In genomic region chr19:55640577-55641375, GRCh38 we compare ENCODE assay signal across 8 cellular contexts. TPM values are rescaled to one million over a fixed set of nuclear protein-coding genes. Genes with fewer than 3 reads are reported as not detected.
DNase-seq lines count a peak whose midpoint lies in the region; ATAC-seq and TF ChIP-seq lines count a peak whose summit lies in the region.

Gene ZNF580, plus strand, starts transcription at chr19:55641002. Its CDS starts 1,507 bp downstream, at chr19:55642509.

- CTCF ChIA-PET in activated CD8-positive, alpha-beta memory T cell treated with anti-CD3 and anti-CD28 coated beads, Interleukin-2, amount 10 ng/mL, durations not matched to agents 7 days and 5 days (lab: Charles Lee): interaction anchor here (1.0 to 10.5 kb wide), 5 partner anchors 8 to 137 kb away, joined by 4 to 104 read pairs (median 5); partner anchors contain the start of genes U2AF2 and ZNF865

- peak within 1 kb of the TSS; percentile 94 for H2BK120ac ChIP-seq in mesenchymal stem cell (ENCODE audit: low read depth, low read length)

- H3K27me3 ChIP-seq in GM23248 (replicated peaks; ENCODE audit: insufficient read depth) (no peaks in the 10 kb centered on the region), mesenchymal stem cell (ENCODE audit: control insufficient read depth in 1 of 2, insufficient read depth in 1 of 2, low read length in 2 of 2) (no peaks in the 10 kb centered on the region)

- peaks cover 65% of the 10 kb centered on the region for H3K4me1 Mint-ChIP-seq in activated CD8-positive, alpha-beta memory T cell treated with anti-CD3 and anti-CD28 coated beads, Interleukin-2, amount 10 ng/mL, durations not matched to agents 7 days and 5 days
- peaks cover 37% of the 10 kb centered on the region for H3K4me1 Mint-ChIP-seq in endothelial cell (ENCODE audit: unreplicated experiment)
- H3K4me1 Mint-ChIP-seq in stimulated activated effector memory CD8-positive, alpha-beta T cell treated with anti-CD3 and anti-CD28 coated beads, Interleukin-12 subunit alpha, Interleukin-12 subunit beta, amount 100 ng/mL, for 72 hours: peaks cover 73% of the 10 kb centered on the region

- H3K9ac ChIP-seq in GM23248 (peak within 1 kb of the TSS; percentile 87), mesenchymal stem cell (ENCODE audit: low read length) (peak within 1 kb of the TSS; percentile 94)

- H3K79me2 ChIP-seq in GM23248 (ENCODE audit: insufficient read depth): peaks cover 69% of the 10 kb centered on the region

- peaks cover 16% of the 10 kb centered on the region for H3K36me3 Mint-ChIP-seq in activated CD8-positive, alpha-beta memory T cell treated with anti-CD3 and anti-CD28 coated beads, Interleukin-2, amount 10 ng/mL, durations not matched to agents 7 days and 5 days
- peaks cover 27% of the 10 kb centered on the region for H3K36me3 Mint-ChIP-seq in endothelial cell (ENCODE audit: low read depth, unreplicated experiment)
- peaks cover 77% of the 10 kb centered on the region for H3K36me3 Mint-ChIP-seq in stimulated activated effector memory CD8-positive, alpha-beta T cell treated with anti-CD3 and anti-CD28 coated beads, Interleukin-12 subunit alpha, Interleukin-12 subunit beta, amount 100 ng/mL, for 72 hours

- peak within 1 kb of the TSS; percentile 64 for H2AFZ ChIP-seq in GM23248
- H2AFZ ChIP-seq in mesenchymal stem cell (ENCODE audit: low read depth, low read length): peak within 1 kb of the TSS; percentile 65

- peak within 1 kb of the TSS; percentile 66 for H4K91ac ChIP-seq in mesenchymal stem cell (ENCODE audit: low read length)

- H3K36me3 ChIP-seq in GM23248 (ENCODE audit: low read depth) (peaks cover 10% of the 10 kb centered on the region; the same call in 1 of the 2 replicates), mesenchymal stem cell (ENCODE audit: control insufficient read depth in 1 of 2, insufficient read depth in 2 of 2, low read depth in 1 of 2, low read length in 2 of 2) (peaks cover 25 to 28% of the 10 kb centered on the region in 2 experiments)

- H3K79me1 ChIP-seq in mesenchymal stem cell (replicated peaks; ENCODE audit: low read length, poor library complexity, severe bottlenecking): peaks cover 13% of the 10 kb centered on the region

- in situ Hi-C loops in GM23248 (cut with MboI): loop anchor here (25.0 kb wide), 1 partner anchor 503 kb away; the partner anchor contains the start of gene TNNT1

- H4K20me1 ChIP-seq in GM23248 (ENCODE audit: insufficient read depth): no peaks in the 10 kb centered on the region

- DNase-seq in CMK (ENCODE audit: low read depth): peak; percentile 67
- peak; percentile 78 for DNase-seq in GM23248
- DNase-seq in NCI-H510A (lab: John Stamatoyannopoulos, UW): peak; percentile 53
- peak; percentile 69 for DNase-seq in activated CD8-positive, alpha-beta memory T cell treated with anti-CD3 and anti-CD28 coated beads, Interleukin-2, amount 10 ng/mL, durations not matched to agents 7 days and 5 days
- peak; percentile 49 for DNase-seq in endothelial cell (ENCODE audit: low spot score)
- DNase-seq in mesenchymal stem cell: peak; percentile 91
- peak; percentile 61 to 86 for DNase-seq in stimulated activated effector memory CD8-positive, alpha-beta T cell treated with anti-CD3 and anti-CD28 coated beads, Interleukin-12 subunit alpha, Interleukin-12 subunit beta, amount 100 ng/mL, for 72 hours (ENCODE audit: low spot score in 2 of 2)

- peak within 1 kb of the TSS in 1 of 2 experiments; percentile 51 for H2BK12ac ChIP-seq in mesenchymal stem cell (ENCODE audit: low read length in 2 of 2)

- H3K27ac Mint-ChIP-seq in activated CD8-positive, alpha-beta memory T cell treated with anti-CD3 and anti-CD28 coated beads, Interleukin-2, amount 10 ng/mL, durations not matched to agents 7 days and 5 days: peak within 1 kb of the TSS; percentile 92
- peak within 1 kb of the TSS; percentile 70 for H3K27ac Mint-ChIP-seq in endothelial cell (ENCODE audit: unreplicated experiment)
- peak within 1 kb of the TSS; percentile 98 for H3K27ac Mint-ChIP-seq in stimulated activated effector memory CD8-positive, alpha-beta T cell treated with anti-CD3 and anti-CD28 coated beads, Interleukin-12 subunit alpha, Interleukin-12 subunit beta, amount 100 ng/mL, for 72 hours

- peak within 1 kb of the TSS; percentile 84 to 93 for H3K18ac ChIP-seq in mesenchymal stem cell (ENCODE audit: low read depth in 1 of 2, low read length in 2 of 2)

- H3K9me2 ChIP-seq in GM23248 (ENCODE audit: insufficient read depth): no peaks in the 10 kb centered on the region

- H3K27me3 Mint-ChIP-seq in activated CD8-positive, alpha-beta memory T cell treated with anti-CD3 and anti-CD28 coated beads, Interleukin-2, amount 10 ng/mL, durations not matched to agents 7 days and 5 days: no peaks in the 10 kb centered on the region
- peaks cover 24% of the 10 kb centered on the region for H3K27me3 Mint-ChIP-seq in endothelial cell (ENCODE audit: unreplicated experiment)

- ATAC-seq in activated CD8-positive, alpha-beta memory T cell treated with anti-CD3 and anti-CD28 coated beads, Interleukin-2, amount 10 ng/mL, durations not matched to agents 7 days and 5 days: peak; percentile 45
- peak; percentile 53 for ATAC-seq in stimulated activated effector memory CD8-positive, alpha-beta T cell treated with anti-CD3 and anti-CD28 coated beads, Interleukin-12 subunit alpha, Interleukin-12 subunit beta, amount 100 ng/mL, for 72 hours
- ATAC-seq in HG03571 (IDR thresholded peaks at IDR 0.05; ENCODE audit: unreplicated experiment): no peak

- 0 to 2% methylated on average over 12 to 80 of the region's 84 CpGs for WGBS in GM23248 (ENCODE audit: low coverage in 1 of 2, low lambda C conversion rate in 2 of 2, missing lambda C conversion rate in 2 of 2), 2 experiments
- under 1% methylated on average over 52 of the region's 84 CpGs for WGBS in mesenchymal stem cell

- no peaks in the 10 kb centered on the region for H3K9me3 ChIP-seq in GM23248 (ENCODE audit: low read depth)
- H3K9me3 ChIP-seq in mesenchymal stem cell (ENCODE audit: control insufficient read depth, low read length): no peaks in the 10 kb centered on the region

- no peak for TF ChIP-seq CTCF in endothelial cell (IDR thresholded peaks at IDR 0.05; ENCODE audit: unreplicated experiment)

- peak within 1 kb of the TSS; percentile 66 for H2BK5ac ChIP-seq in mesenchymal stem cell (ENCODE audit: low read depth, low read length, poor library complexity, severe bottlenecking)

- peak within 1 kb of the TSS; percentile 80 for H3K27ac ChIP-seq in GM23248
- H3K27ac ChIP-seq in mesenchymal stem cell (ENCODE audit: low read length, poor library complexity, severe bottlenecking): peak within 1 kb of the TSS; percentile 91

- H3K14ac ChIP-seq in mesenchymal stem cell (ENCODE audit: low read length in 2 of 2): peak within 1 kb of the TSS in 1 of 2 experiments; percentile 68

- H3K4me2 ChIP-seq in GM23248 (ENCODE audit: unreplicated experiment) (peak within 1 kb of the TSS; percentile 90), mesenchymal stem cell (ENCODE audit: low read length, poor library complexity, severe bottlenecking) (peak within 1 kb of the TSS; percentile 100)

- H3K4me3 ChIP-seq in GM23248 (peak within 1 kb of the TSS; percentile 87), mesenchymal stem cell (ENCODE audit: insufficient read depth in 1 of 2, low read depth in 1 of 2, low read length in 2 of 2) (peak within 1 kb of the TSS; percentile 82 to 94)

- peaks cover 34% of the 10 kb centered on the region for H3F3A ChIP-seq in GM23248 (ENCODE audit: insufficient read depth)

- no peaks in the 10 kb centered on the region for H3K9me3 Mint-ChIP-seq in activated CD8-positive, alpha-beta memory T cell treated with anti-CD3 and anti-CD28 coated beads, Interleukin-2, amount 10 ng/mL, durations not matched to agents 7 days and 5 days (ENCODE audit: low read depth)
- no peaks in the 10 kb centered on the region for H3K9me3 Mint-ChIP-seq in endothelial cell (ENCODE audit: unreplicated experiment)
- H3K9me3 Mint-ChIP-seq in stimulated activated effector memory CD8-positive, alpha-beta T cell treated with anti-CD3 and anti-CD28 coated beads, Interleukin-12 subunit alpha, Interleukin-12 subunit beta, amount 100 ng/mL, for 72 hours: no peaks in the 10 kb centered on the region

- peak within 1 kb of the TSS; percentile 35 for H2AK5ac ChIP-seq in mesenchymal stem cell (ENCODE audit: low read length, severe bottlenecking)

- H4K8ac ChIP-seq in mesenchymal stem cell (ENCODE audit: low read length): peak within 1 kb of the TSS; percentile 90

- H2BK15ac ChIP-seq in mesenchymal stem cell (ENCODE audit: low read depth, poor library complexity, severe bottlenecking): peak within 1 kb of the TSS; percentile 74

- peak within 1 kb of the TSS; percentile 62 to 79 for H3K4ac ChIP-seq in mesenchymal stem cell (ENCODE audit: low read depth in 1 of 2, low read length in 2 of 2)

- H3K23ac ChIP-seq in mesenchymal stem cell (ENCODE audit: low read length in 2 of 2): peak within 1 kb of the TSS in 1 of 2 experiments; percentile 51

- H3K4me1 ChIP-seq in GM23248 (ENCODE audit: insufficient read depth) (peaks cover 27% of the 10 kb centered on the region), mesenchymal stem cell (ENCODE audit: control insufficient read depth, insufficient read depth, low read depth, low read length) (peaks cover 48% of the 10 kb centered on the region)

- peak within 1 kb of the TSS; percentile 87 for H3K4me3 Mint-ChIP-seq in activated CD8-positive, alpha-beta memory T cell treated with anti-CD3 and anti-CD28 coated beads, Interleukin-2, amount 10 ng/mL, durations not matched to agents 7 days and 5 days
- peak within 1 kb of the TSS; percentile 93 for H3K4me3 Mint-ChIP-seq in endothelial cell (ENCODE audit: unreplicated experiment)
- H3K4me3 Mint-ChIP-seq in stimulated activated effector memory CD8-positive, alpha-beta T cell treated with anti-CD3 and anti-CD28 coated beads, Interleukin-12 subunit alpha, Interleukin-12 subunit beta, amount 100 ng/mL, for 72 hours: peak within 1 kb of the TSS; percentile 92

RNA-seq across cellular contexts. Expression of gene ZNF580, which starts in this region (rescaled TPM):
- total RNA-seq in GM23248 (2014; rRNA removed; shearing (Covaris generic)): 7.0 and 11.7 TPM in 2 replicates
- 43.1 and 44.0 TPM in 2 replicates for polyA plus RNA-seq in GM23248 (2016; fragmentation: Nextera tagmentation; extraction: Ambion mirVana)
- 10 to 100 TPM; 33.1 to 33.7 TPM for total RNA-seq in activated CD8-positive, alpha-beta memory T cell treated with anti-CD3 and anti-CD28 coated beads, Interleukin-2, amount 10 ng/mL, durations not matched to agents 7 days and 5 days
- total RNA-seq in endothelial cell (ENCODE audit: unreplicated experiment): 34.0 TPM
- polyA plus RNA-seq in mesenchymal stem cell (2013, experiment 1 of 2): 46.7 TPM
- polyA plus RNA-seq in mesenchymal stem cell (2013, experiment 2 of 2): 48.6 TPM
